27 cellular contexts compared by ENCODE assay signal in genomic region chr7:155972247-155972646, GRCh38.
"Had no signal": no experiment of that assay in that cellular context is flagged by ENCODE, and none has a peak within 500 bp of the region (broad histone marks: within the 10 kb centered on the region; RNA-seq: fewer than 3 reads in every experiment).

No MANE protein-coding gene starts in this region.

- FAIRE-seq: astrocyte had no signal

- H3K27ac Mint-ChIP-seq: activated T-helper 17 cell treated with anti-CD3 and anti-CD28 coated beads, Interleukin-2, amount 50 U/mL, for 72 hours; mesothelial cell of epicardium; naive B cell; WTC11 had no signal

- H3K36me3 Mint-ChIP-seq: mesothelial cell of epicardium, naive B cell had no signal

- DNase-seq: activated CD4-positive, alpha-beta T cell treated with anti-CD3 and anti-CD28 coated beads for 1 hour; activated CD4-positive, alpha-beta T cell treated with anti-CD3 and anti-CD28 coated beads, Interleukin-2, amount 50 U/mL, for 1 hour; activated gamma-delta T cell treated with Interleukin-2 at 50 U/mL for 16 hours; activated naive CD4-positive, alpha-beta T cell treated with anti-CD3 and anti-CD28 coated beads, Interleukin-2, amount 50 U/mL, for 16 hours; activated T-cell treated with anti-CD3 and anti-CD28 coated beads, Interleukin-2, amount 50 U/mL, for 4 hours; amniotic stem cell; brain microvascular endothelial cell; caudate nucleus; left cardiac atrium; naive B cell; nucleus accumbens; psoas muscle; stimulated activated CD4-positive, alpha-beta T cell treated with anti-CD3 and anti-CD28 coated beads, Interleukin-1b, Interleukin-23, amount 100 ng/mL, for 48 hours; stimulated activated naive CD4-positive, alpha-beta T cell; T-helper 2 cell; upper lobe of right lung had no signal

- H2AFZ ChIP-seq: hepatocyte, parathyroid adenoma had no signal

- H3K4me1 Mint-ChIP-seq: activated T-helper 17 cell treated with anti-CD3 and anti-CD28 coated beads, Interleukin-2, amount 50 U/mL, for 72 hours; mesothelial cell of epicardium; naive B cell; WTC11 had no signal

- H3K9me3 ChIP-seq: gastroesophageal sphincter, psoas muscle, right atrium auricular region, suprapubic skin, tibial artery, upper lobe of right lung had no signal

- ATAC-seq: activated T-cell treated with anti-CD3 and anti-CD28 coated beads, Interleukin-2, amount 50 U/mL, for 4 hours; activated T-helper 17 cell treated with anti-CD3 and anti-CD28 coated beads, Interleukin-2, amount 50 U/mL, for 72 hours; gastroesophageal sphincter; left cardiac atrium; psoas muscle; upper lobe of right lung; WTC11 had no signal

- H3K4me3 ChIP-seq: gastroesophageal sphincter, hepatocyte, psoas muscle, right atrium auricular region, smooth muscle cell, suprapubic skin, tibial artery, upper lobe of right lung had no signal

- H3K27ac ChIP-seq: brain microvascular endothelial cell, gastroesophageal sphincter, hepatocyte, parathyroid adenoma, psoas muscle, right atrium auricular region, suprapubic skin, tibial artery, upper lobe of right lung had no signal

- H3K4me3 Mint-ChIP-seq: activated T-cell treated with anti-CD3 and anti-CD28 coated beads, Interleukin-2, amount 50 U/mL, for 4 hours; activated T-helper 17 cell treated with anti-CD3 and anti-CD28 coated beads, Interleukin-2, amount 50 U/mL, for 72 hours; mesothelial cell of epicardium; naive B cell; WTC11 had no signal

- H3K36me3 ChIP-seq: brain microvascular endothelial cell, gastroesophageal sphincter, right atrium auricular region, suprapubic skin, tibial artery, upper lobe of right lung had no signal

- H3K9me3 Mint-ChIP-seq: activated T-cell treated with anti-CD3 and anti-CD28 coated beads, Interleukin-2, amount 50 U/mL, for 4 hours; activated T-helper 17 cell treated with anti-CD3 and anti-CD28 coated beads, Interleukin-2, amount 50 U/mL, for 72 hours; mesothelial cell of epicardium had no signal

- H3K27me3 ChIP-seq: brain microvascular endothelial cell, hepatocyte, right atrium auricular region, suprapubic skin, upper lobe of right lung had no signal

- H3K9ac ChIP-seq: parathyroid adenoma had no signal

- H3K4me2 ChIP-seq: hepatocyte, smooth muscle cell had no signal

- H3K4me1 ChIP-seq: gastroesophageal sphincter, parathyroid adenoma, psoas muscle, right atrium auricular region, suprapubic skin, tibial artery, upper lobe of right lung had no signal

- H3K79me2 ChIP-seq: hepatocyte, parathyroid adenoma had no signal
